1 cellular context compared by ENCODE assay signal in the genomic region with DNA sequence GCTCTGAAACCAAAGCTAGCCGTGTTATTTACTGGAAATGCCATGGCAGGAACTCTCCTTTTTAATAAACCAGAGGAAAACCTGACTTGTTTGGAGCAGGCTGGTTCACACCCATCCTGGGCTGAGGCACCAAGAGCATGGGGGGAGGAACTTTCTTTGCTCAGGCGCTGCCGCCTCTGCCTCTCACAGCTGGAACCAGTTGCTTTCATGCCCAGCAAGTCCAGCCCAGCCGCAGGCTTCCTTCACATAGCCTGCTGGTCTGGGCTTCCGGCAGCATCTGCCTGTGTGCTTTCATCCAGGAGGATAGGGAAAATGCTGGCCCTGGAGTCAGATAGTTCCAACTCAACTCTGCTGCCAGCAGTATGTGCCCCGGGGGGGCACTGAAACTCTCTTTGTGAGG.
TF ChIP-seq lines count a peak whose summit lies in the region.

No MANE protein-coding gene starts in this region.

TF ChIP-seq in WTC11, 78 proteins besides CTCF, POLR2A, EP300 and RAD21:
- TF ChIP-seq HMGA2 (CRISPR knock-in tag; IDR thresholded peaks at IDR 0.05) (no peak), ZNF219 (CRISPR knock-in tag; IDR thresholded peaks at IDR 0.05; ENCODE audit: borderline replicate concordance) (no peak), RORB (CRISPR knock-in tag; IDR thresholded peaks at IDR 0.05) (no peak), IRF2 (CRISPR knock-in tag; IDR thresholded peaks at IDR 0.05; ENCODE audit: borderline replicate concordance, low read depth) (no peak), JUN (CRISPR knock-in tag; IDR thresholded peaks at IDR 0.05) (no peak)
- TF ChIP-seq, protein P1, sequence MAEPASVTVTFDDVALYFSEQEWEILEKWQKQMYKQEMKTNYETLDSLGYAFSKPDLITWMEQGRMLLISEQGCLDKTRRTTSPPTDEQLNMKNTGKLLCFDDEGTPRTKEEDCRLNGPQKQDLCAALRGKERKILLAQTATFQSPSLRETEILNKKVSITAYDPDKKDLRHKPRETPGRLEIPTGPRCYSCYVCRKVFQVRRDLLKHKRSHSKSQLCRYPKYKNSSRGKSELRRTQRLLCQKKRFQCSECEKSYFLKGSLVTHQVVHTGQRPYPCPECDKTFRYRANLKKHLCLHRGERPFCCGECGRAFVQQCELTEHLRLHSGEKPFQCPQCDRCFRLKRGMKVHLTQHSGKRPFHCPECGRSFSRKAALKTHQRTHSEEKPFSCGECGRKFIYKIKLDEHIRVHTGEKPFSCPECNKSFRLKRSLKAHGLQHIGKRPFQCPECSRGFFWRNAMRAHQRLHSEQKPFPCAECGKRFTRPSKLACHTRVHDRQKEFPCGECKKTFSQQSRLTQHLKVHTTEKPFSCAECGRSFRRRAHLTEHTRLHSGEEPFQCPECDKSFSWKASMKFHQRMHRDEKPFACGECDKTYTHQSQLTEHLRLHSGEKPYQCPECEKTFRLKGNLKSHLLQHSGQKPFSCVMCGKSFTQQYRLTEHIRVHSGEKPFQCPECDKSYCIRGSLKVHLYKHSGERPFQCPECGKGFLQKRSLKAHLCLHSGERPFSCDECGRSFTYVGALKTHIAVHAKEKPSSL (CRISPR knock-in tag; conservative IDR thresholded peaks at IDR 0.05), result no peak
- TF ChIP-seq, protein P2, sequence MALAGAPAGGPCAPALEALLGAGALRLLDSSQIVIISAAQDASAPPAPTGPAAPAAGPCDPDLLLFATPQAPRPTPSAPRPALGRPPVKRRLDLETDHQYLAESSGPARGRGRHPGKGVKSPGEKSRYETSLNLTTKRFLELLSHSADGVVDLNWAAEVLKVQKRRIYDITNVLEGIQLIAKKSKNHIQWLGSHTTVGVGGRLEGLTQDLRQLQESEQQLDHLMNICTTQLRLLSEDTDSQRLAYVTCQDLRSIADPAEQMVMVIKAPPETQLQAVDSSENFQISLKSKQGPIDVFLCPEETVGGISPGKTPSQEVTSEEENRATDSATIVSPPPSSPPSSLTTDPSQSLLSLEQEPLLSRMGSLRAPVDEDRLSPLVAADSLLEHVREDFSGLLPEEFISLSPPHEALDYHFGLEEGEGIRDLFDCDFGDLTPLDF (CRISPR knock-in tag; IDR thresholded peaks at IDR 0.05), result no peak
